Comparison of ENCODE assay signal across 2 cellular contexts in genomic region chr12:66272650-66273049, GRCh38.
TF ChIP-seq lines count a peak whose summit lies in the region.

No MANE protein-coding gene starts in this region.

TF ChIP-seq in GM23338, 12 proteins besides CTCF, POLR2A, EP300 and RAD21 (continued from another document):
- TF ChIP-seq ZNF462 (CRISPR knock-in tag; IDR thresholded peaks at IDR 0.05) (no peak), CREB1 (CRISPR knock-in tag; IDR thresholded peaks at IDR 0.05; ENCODE audit: low read depth) (no peak), POLR2AphosphoS5 (IDR thresholded peaks at IDR 0.05; ENCODE audit: low read depth) (no peak), REST (IDR thresholded peaks at IDR 0.05; ENCODE audit: unreplicated experiment) (no peak), STAT1 (IDR thresholded peaks at IDR 0.05; ENCODE audit: unreplicated experiment) (no peak), EZH2 (IDR thresholded peaks at IDR 0.05; ENCODE audit: low read depth, unreplicated experiment) (no peak)

TF ChIP-seq in WTC11, 78 proteins besides CTCF, POLR2A, EP300 and RAD21 (continued from another document):
- TF ChIP-seq STAT6 (CRISPR knock-in tag; conservative IDR thresholded peaks at IDR 0.05; ENCODE audit: low read depth) (no peak), ZNF396 (CRISPR knock-in tag; IDR thresholded peaks at IDR 0.05; ENCODE audit: borderline replicate concordance) (no peak), JUN (CRISPR knock-in tag; IDR thresholded peaks at IDR 0.05) (no peak), SP1 (CRISPR knock-in tag; conservative IDR thresholded peaks at IDR 0.05) (no peak), E2F4 (CRISPR knock-in tag; IDR thresholded peaks at IDR 0.05; ENCODE audit: borderline replicate concordance, low read depth) (no peak), ZBTB21 (CRISPR knock-in tag; IDR thresholded peaks at IDR 0.05; ENCODE audit: borderline replicate concordance) (no peak)
